In genomic region chr11:73113426-73113825, GRCh38 we compare ENCODE assay signal across 22 cellular contexts. TPM values are rescaled to one million over a fixed set of nuclear protein-coding genes. Genes with fewer than 3 reads are reported as not detected.
DNase-seq lines count a peak whose midpoint lies in the region; ATAC-seq, FAIRE-seq and TF ChIP-seq lines count a peak whose summit lies in the region.
"Had no signal": no experiment of that assay in that cellular context is flagged by ENCODE, and none has a peak within 500 bp of the region (broad histone marks: within the 10 kb centered on the region; RNA-seq: fewer than 3 reads in every experiment).

No MANE protein-coding gene starts in this region.

- H3K27me3 Mint-ChIP-seq in neural progenitor cell (ENCODE audit: insufficient read depth, low read depth) = peaks cover 2% of the 10 kb centered on the region
- H3K27me3 Mint-ChIP-seq: CD4-positive, CD25-positive, alpha-beta regulatory T cell; CD8-positive, alpha-beta memory T cell had no signal

- H3K14ac ChIP-seq in trophoblast cell (ENCODE audit: low read length) = no peak overlapping the region

- no peaks in the 10 kb centered on the region for H3F3A ChIP-seq in neural progenitor cell (ENCODE audit: low read depth)

- no peak overlapping the region for H2AK5ac ChIP-seq in trophoblast cell (ENCODE audit: low read length)

- H3K18ac ChIP-seq in trophoblast cell (ENCODE audit: low read length) = no peak overlapping the region

- no peak overlapping the region for H3K27ac Mint-ChIP-seq in neural progenitor cell

- H4K91ac ChIP-seq in trophoblast cell (ENCODE audit: low read depth, low read length) = peak overlapping the region; percentile 43

- no peak overlapping the region for H4K12ac ChIP-seq in trophoblast cell (ENCODE audit: low read depth, low read length)

- no peak overlapping the region for H3K9ac ChIP-seq in trophoblast cell (ENCODE audit: low read length)
- H3K9ac ChIP-seq in neural progenitor cell = no peak overlapping the region
- H3K9ac ChIP-seq: GM23248 had no signal

- no peak overlapping the region for H3K4me3 Mint-ChIP-seq in neural progenitor cell
- H3K4me3 Mint-ChIP-seq: CD4-positive, CD25-positive, alpha-beta regulatory T cell; CD8-positive, alpha-beta memory T cell had no signal

- no peak overlapping the region for H2BK5ac ChIP-seq in trophoblast cell (ENCODE audit: low read depth, low read length, poor library complexity)

- no peaks in the 10 kb centered on the region for H4K20me1 ChIP-seq in neural progenitor cell (ENCODE audit: low read depth)

- POLR2A ChIA-PET in RWPE1 (lab: Yijun Ruan, JAX; ENCODE audit: low non-redundant PET) = interaction anchor here (0.7 to 0.9 kb wide), 2 partner anchors 21 to 29 kb away, joined by 4 to 5 read pairs; partner anchors contain the start of gene FCHSD2

- FAIRE-seq in bronchial epithelial cell (lab: Jason Lieb, UNC) = no peak
- FAIRE-seq: GM12878, H54, HTR-8/SVneo had no signal

- no peak overlapping the region for H2BK120ac ChIP-seq in trophoblast cell (ENCODE audit: insufficient read depth, low read length, poor library complexity)

- no peak overlapping the region for H3K4me2 ChIP-seq in trophoblast cell (ENCODE audit: low read length)
- no peak overlapping the region for H3K4me2 ChIP-seq in neural progenitor cell

- no peaks in the 10 kb centered on the region for H3K27me3 ChIP-seq in bronchial epithelial cell (ENCODE audit: control insufficient read depth, insufficient read depth, low read length)
- H3K27me3 ChIP-seq in foreskin keratinocyte = no peaks in the 10 kb centered on the region
- no peaks in the 10 kb centered on the region for H3K27me3 ChIP-seq in trophoblast cell (ENCODE audit: insufficient read depth, low read length)
- no peaks in the 10 kb centered on the region for H3K27me3 ChIP-seq in neural progenitor cell
- H3K27me3 ChIP-seq: BE2C had no signal

- H3K4me3 ChIP-seq in bronchial epithelial cell (ENCODE audit: low read depth, low read length) (no peak overlapping the region), trophoblast cell (ENCODE audit: low read depth, low read length) (no peak overlapping the region), neural progenitor cell (no peak overlapping the region)
- H3K4me3 ChIP-seq: GM12878, GM23248 had no signal

- whole genome bisulfite sequencing in trophoblast cell (ENCODE audit: extremely low coverage, insufficient coverage, insufficient read length) = no CpG with 5 or more reads among the region's 6 CpGs

- H4K8ac ChIP-seq in trophoblast cell (ENCODE audit: low read depth, low read length) = no peak overlapping the region

- CTCF ChIA-PET in RWPE1 (lab: Yijun Ruan, JAX) = interaction anchor here (0.7 kb wide), 2 partner anchors 112 to 141 kb away, joined by 3 read pairs; no protein-coding TSS in a partner anchor

- no peaks in the 10 kb centered on the region for H3K4me1 Mint-ChIP-seq in neural progenitor cell

- H3K36me3 ChIP-seq in bronchial epithelial cell (ENCODE audit: control insufficient read depth, insufficient read depth, low read length) (no peaks in the 10 kb centered on the region), trophoblast cell (ENCODE audit: control insufficient read depth in 1 of 2, insufficient read depth in 2 of 2, low read length in 2 of 2) (no peaks in the 10 kb centered on the region), neural progenitor cell (no peaks in the 10 kb centered on the region)

- TF ChIP-seq CTCF in RWPE1 (conservative IDR thresholded peaks at IDR 0.05; ENCODE audit: low read depth) (no peak), bronchial epithelial cell (IDR thresholded peaks at IDR 0.05; ENCODE audit: insufficient read depth, low read length, severe bottlenecking) (no peak), foreskin keratinocyte (conservative IDR thresholded peaks at IDR 0.05) (peak; percentile 64), neural progenitor cell (IDR thresholded peaks at IDR 0.05) (no peak)

- peaks cover 33% of the 10 kb centered on the region for H3K36me3 Mint-ChIP-seq in neural progenitor cell

- H3K9me3 ChIP-seq in trophoblast cell (ENCODE audit: insufficient read depth, low read depth, low read length) (no peaks in the 10 kb centered on the region), neural progenitor cell (ENCODE audit: low read depth) (peaks cover 11% of the 10 kb centered on the region)
- H3K9me3 ChIP-seq: BE2C had no signal

- no peak overlapping the region for H3K4ac ChIP-seq in trophoblast cell (ENCODE audit: low read depth, low read length)

- no peak overlapping the region for H3K23ac ChIP-seq in trophoblast cell (ENCODE audit: low read length)

- DNase-seq in RWPE1 (ENCODE audit: low spot score) (peak; percentile 5), bronchial epithelial cell (ENCODE audit: low read depth) (peak; percentile 77), foreskin keratinocyte (peak; percentile 84 to 94), trophoblast cell (peak; percentile 59 to 74), UCSD-AML1 (lab: John Stamatoyannopoulos, UW; ENCODE audit: unreplicated experiment) (no peak), neural progenitor cell (ENCODE audit: low spot score) (no peak)
- DNase-seq: BE2C; C1 segment of cervical spinal cord; CD4-positive, CD25-positive, alpha-beta regulatory T cell; CD8-positive, alpha-beta memory T cell; COR-L47; DMS 273 treated with DMSO at 0.1 percent for 48 hours; DMS53; DND-41; EL; GM23248; HCEC 1CT; IMR-90 had no signal

- H3K9me3 Mint-ChIP-seq in neural progenitor cell = peaks cover 41% of the 10 kb centered on the region

- H3K79me2 ChIP-seq in trophoblast cell (ENCODE audit: control insufficient read depth, insufficient read depth, low read length, poor library complexity) (no peaks in the 10 kb centered on the region), neural progenitor cell (ENCODE audit: low read depth) (no peaks in the 10 kb centered on the region)

- H3K4me1 ChIP-seq in foreskin keratinocyte = peaks cover 15% of the 10 kb centered on the region
- H3K4me1 ChIP-seq in trophoblast cell (ENCODE audit: control insufficient read depth in 1 of 2, insufficient read depth in 2 of 2, low read length in 2 of 2) = peaks cover 0 to 6% of the 10 kb centered on the region in 2 experiments
- no peaks in the 10 kb centered on the region for H3K4me1 ChIP-seq in neural progenitor cell
- H3K4me1 ChIP-seq: BE2C had no signal

- no peak for ATAC-seq in foreskin keratinocyte
- ATAC-seq in HG02970 (IDR thresholded peaks at IDR 0.05; ENCODE audit: low FRiP score, unreplicated experiment) = no peak
- ATAC-seq: GM12878 had no signal

- H3K79me1 ChIP-seq in trophoblast cell (ENCODE audit: low read length) = peaks cover 4% of the 10 kb centered on the region

- H2AFZ ChIP-seq in trophoblast cell (ENCODE audit: insufficient read depth, low read length, poor library complexity) = no peak overlapping the region
- no peak overlapping the region for H2AFZ ChIP-seq in neural progenitor cell (replicated peaks)
- H2AFZ ChIP-seq: GM23248 had no signal

- H2BK12ac ChIP-seq in trophoblast cell (ENCODE audit: low read length) = peak overlapping the region; percentile 61

- H3K27ac ChIP-seq in RWPE1 = no peak overlapping the region
- peak overlapping the region; percentile 95 for H3K27ac ChIP-seq in foreskin keratinocyte
- H3K27ac ChIP-seq in trophoblast cell (ENCODE audit: low read depth, low read length) = no peak overlapping the region
- no peak overlapping the region for H3K27ac ChIP-seq in neural progenitor cell
- H3K27ac ChIP-seq: GM23248 had no signal

RNA-seq across cellular contexts. Expression of gene FCHSD2, which starts 28.7 kb away (rescaled TPM):
- total RNA-seq in bronchial epithelial cell (3.6 and 10.0 TPM in 2 replicates), foreskin keratinocyte (14.7 and 15.4 TPM in 2 replicates), neural progenitor cell (ENCODE audit: low replicate concordance) (15.6 and 22.2 TPM in 2 replicates)
- 5.0 and 5.1 TPM in 2 replicates for polyA plus RNA-seq in foreskin keratinocyte
- 6.4 and 8.1 TPM in 2 replicates for polyA plus RNA-seq in trophoblast cell (2013)

Comparison
In these comparisons a context has a peak if more than half of its experiments do, and no peak if none do; other contexts are left out.
1. DNase-seq: peak in RWPE1 (single experiment), bronchial epithelial cell (single experiment), foreskin keratinocyte (2 of 2) and trophoblast cell (2 of 2); none in UCSD-AML1 (single experiment) and neural progenitor cell (single experiment).